ENCODE assay signal across 1 cellular context in the genomic region with DNA sequence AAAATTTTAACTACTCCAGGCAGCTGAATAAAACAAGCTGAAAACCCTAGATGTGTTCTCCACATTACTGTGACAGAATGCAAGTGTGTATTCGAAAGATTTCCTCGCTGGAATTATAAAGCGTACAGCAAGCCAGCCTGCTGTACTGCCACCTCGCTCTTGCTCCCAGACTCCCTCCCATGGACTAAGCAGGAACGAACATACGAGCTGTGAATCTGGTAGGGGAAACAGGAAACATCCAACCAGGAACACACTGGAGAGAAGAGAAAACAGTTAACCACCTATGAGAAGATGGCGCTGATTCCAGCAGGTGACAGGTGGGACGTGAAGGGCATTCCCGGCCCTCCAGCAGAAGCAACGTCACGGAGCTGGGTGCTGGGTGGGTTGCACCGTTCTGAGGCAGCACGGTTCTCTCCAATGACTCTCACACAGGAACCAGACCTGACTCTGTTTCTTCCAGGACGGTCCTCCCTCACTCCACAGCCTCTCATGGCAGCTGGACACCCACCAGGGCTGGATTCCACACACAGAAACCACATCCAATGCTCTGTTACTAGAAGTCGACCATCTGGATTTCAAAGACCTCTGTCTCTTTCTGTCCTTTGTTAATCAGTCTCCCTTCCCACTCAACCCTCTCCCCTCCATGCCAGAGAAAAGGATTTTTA.
TF ChIP-seq lines count a peak whose summit lies in the region.

No MANE protein-coding gene starts in this region.

TF ChIP-seq in WTC11, 78 proteins besides CTCF, POLR2A, EP300 and RAD21 (continued from another document):
- TF ChIP-seq, protein P1, sequence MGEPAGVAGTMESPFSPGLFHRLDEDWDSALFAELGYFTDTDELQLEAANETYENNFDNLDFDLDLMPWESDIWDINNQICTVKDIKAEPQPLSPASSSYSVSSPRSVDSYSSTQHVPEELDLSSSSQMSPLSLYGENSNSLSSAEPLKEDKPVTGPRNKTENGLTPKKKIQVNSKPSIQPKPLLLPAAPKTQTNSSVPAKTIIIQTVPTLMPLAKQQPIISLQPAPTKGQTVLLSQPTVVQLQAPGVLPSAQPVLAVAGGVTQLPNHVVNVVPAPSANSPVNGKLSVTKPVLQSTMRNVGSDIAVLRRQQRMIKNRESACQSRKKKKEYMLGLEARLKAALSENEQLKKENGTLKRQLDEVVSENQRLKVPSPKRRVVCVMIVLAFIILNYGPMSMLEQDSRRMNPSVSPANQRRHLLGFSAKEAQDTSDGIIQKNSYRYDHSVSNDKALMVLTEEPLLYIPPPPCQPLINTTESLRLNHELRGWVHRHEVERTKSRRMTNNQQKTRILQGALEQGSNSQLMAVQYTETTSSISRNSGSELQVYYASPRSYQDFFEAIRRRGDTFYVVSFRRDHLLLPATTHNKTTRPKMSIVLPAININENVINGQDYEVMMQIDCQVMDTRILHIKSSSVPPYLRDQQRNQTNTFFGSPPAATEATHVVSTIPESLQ (CRISPR knock-in tag; IDR thresholded peaks at IDR 0.05) = no peak
- TF ChIP-seq, protein P2, sequence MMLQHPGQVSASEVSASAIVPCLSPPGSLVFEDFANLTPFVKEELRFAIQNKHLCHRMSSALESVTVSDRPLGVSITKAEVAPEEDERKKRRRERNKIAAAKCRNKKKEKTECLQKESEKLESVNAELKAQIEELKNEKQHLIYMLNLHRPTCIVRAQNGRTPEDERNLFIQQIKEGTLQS (CRISPR knock-in tag; conservative IDR thresholded peaks at IDR 0.05) = no peak
- TF ChIP-seq ZNF263 (CRISPR knock-in tag; IDR thresholded peaks at IDR 0.05; ENCODE audit: low read depth) = no peak
- TF ChIP-seq, protein P3, sequence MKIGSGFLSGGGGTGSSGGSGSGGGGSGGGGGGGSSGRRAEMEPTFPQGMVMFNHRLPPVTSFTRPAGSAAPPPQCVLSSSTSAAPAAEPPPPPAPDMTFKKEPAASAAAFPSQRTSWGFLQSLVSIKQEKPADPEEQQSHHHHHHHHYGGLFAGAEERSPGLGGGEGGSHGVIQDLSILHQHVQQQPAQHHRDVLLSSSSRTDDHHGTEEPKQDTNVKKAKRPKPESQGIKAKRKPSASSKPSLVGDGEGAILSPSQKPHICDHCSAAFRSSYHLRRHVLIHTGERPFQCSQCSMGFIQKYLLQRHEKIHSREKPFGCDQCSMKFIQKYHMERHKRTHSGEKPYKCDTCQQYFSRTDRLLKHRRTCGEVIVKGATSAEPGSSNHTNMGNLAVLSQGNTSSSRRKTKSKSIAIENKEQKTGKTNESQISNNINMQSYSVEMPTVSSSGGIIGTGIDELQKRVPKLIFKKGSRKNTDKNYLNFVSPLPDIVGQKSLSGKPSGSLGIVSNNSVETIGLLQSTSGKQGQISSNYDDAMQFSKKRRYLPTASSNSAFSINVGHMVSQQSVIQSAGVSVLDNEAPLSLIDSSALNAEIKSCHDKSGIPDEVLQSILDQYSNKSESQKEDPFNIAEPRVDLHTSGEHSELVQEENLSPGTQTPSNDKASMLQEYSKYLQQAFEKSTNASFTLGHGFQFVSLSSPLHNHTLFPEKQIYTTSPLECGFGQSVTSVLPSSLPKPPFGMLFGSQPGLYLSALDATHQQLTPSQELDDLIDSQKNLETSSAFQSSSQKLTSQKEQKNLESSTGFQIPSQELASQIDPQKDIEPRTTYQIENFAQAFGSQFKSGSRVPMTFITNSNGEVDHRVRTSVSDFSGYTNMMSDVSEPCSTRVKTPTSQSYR (CRISPR knock-in tag; IDR thresholded peaks at IDR 0.05) = no peak
- TF ChIP-seq, protein P4, sequence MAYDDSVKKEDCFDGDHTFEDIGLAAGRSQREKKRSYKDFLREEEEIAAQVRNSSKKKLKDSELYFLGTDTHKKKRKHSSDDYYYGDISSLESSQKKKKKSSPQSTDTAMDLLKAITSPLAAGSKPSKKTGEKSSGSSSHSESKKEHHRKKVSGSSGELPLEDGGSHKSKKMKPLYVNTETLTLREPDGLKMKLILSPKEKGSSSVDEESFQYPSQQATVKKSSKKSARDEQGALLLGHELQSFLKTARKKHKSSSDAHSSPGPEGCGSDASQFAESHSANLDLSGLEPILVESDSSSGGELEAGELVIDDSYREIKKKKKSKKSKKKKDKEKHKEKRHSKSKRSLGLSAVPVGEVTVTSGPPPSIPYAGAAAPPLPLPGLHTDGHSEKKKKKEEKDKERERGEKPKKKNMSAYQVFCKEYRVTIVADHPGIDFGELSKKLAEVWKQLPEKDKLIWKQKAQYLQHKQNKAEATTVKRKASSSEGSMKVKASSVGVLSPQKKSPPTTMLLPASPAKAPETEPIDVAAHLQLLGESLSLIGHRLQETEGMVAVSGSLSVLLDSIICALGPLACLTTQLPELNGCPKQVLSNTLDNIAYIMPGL (CRISPR knock-in tag; IDR thresholded peaks at IDR 0.05) = no peak
